ENCODE assay signal across 14 cellular contexts in genomic region chr13:110443633-110444225, GRCh38.
DNase-seq lines count a peak whose midpoint lies in the region; ATAC-seq, FAIRE-seq and TF ChIP-seq lines count a peak whose summit lies in the region.
"Had no signal": no experiment of that assay in that cellular context is flagged by ENCODE, and none has a peak within 500 bp of the region (broad histone marks: within the 10 kb centered on the region; RNA-seq: fewer than 3 reads in every experiment).

No MANE protein-coding gene starts in this region.

- H3K9me3 Mint-ChIP-seq in astrocyte (ENCODE audit: unreplicated experiment): no peaks in the 10 kb centered on the region
- H3K9me3 Mint-ChIP-seq in activated naive CD4-positive, alpha-beta T cell treated with anti-CD3 and anti-CD28 coated beads, Interleukin-2, amount 10 ng/mL, durations not matched to agents 7 days and 5 days: no peaks in the 10 kb centered on the region
- H3K9me3 Mint-ChIP-seq: activated naive CD4-positive, alpha-beta T cell treated with anti-CD3 and anti-CD28 coated beads, Interleukin-2, amount 50 U/mL, for 24 hours; memory B cell had no signal

- peak overlapping the region; percentile 49 for H3K9ac ChIP-seq in astrocyte (ENCODE audit: low read length)

- H4K20me1 ChIP-seq in astrocyte (ENCODE audit: insufficient read depth, low read length): peaks cover 14% of the 10 kb centered on the region

- H3K27me3 ChIP-seq in astrocyte (ENCODE audit: insufficient read depth, low read length): no peaks in the 10 kb centered on the region
- no peaks in the 10 kb centered on the region for H3K27me3 ChIP-seq in ovary
- H3K27me3 ChIP-seq: SJCRH30 had no signal

- H2AFZ ChIP-seq in astrocyte (ENCODE audit: low read depth, low read length): no peak overlapping the region

- no peaks in the 10 kb centered on the region for H3K79me2 ChIP-seq in astrocyte (ENCODE audit: insufficient read depth, low read length)

- H3K27me3 Mint-ChIP-seq in astrocyte (ENCODE audit: low read depth, unreplicated experiment): no peaks in the 10 kb centered on the region
- H3K27me3 Mint-ChIP-seq in activated naive CD4-positive, alpha-beta T cell treated with anti-CD3 and anti-CD28 coated beads, Interleukin-2, amount 10 ng/mL, durations not matched to agents 7 days and 5 days: peaks cover 77% of the 10 kb centered on the region

- peaks cover 55% of the 10 kb centered on the region for H3K4me1 ChIP-seq in astrocyte (ENCODE audit: insufficient read depth, low read length)
- peaks cover 4% of the 10 kb centered on the region for H3K4me1 ChIP-seq in ovary (ENCODE audit: insufficient read depth)
- H3K4me1 ChIP-seq: SJCRH30 had no signal

- H3K27ac ChIP-seq in astrocyte (ENCODE audit: low read depth, low read length): peak overlapping the region; percentile 53
- peak overlapping the region; percentile 0 to 42 for H3K27ac ChIP-seq in ovary
- H3K27ac ChIP-seq: SJCRH30 had no signal

- no peak for TF ChIP-seq EP300 in ovary (IDR thresholded peaks at IDR 0.05)

- H3K27ac Mint-ChIP-seq in astrocyte (ENCODE audit: unreplicated experiment): no peak overlapping the region
- H3K27ac Mint-ChIP-seq in activated naive CD4-positive, alpha-beta T cell treated with anti-CD3 and anti-CD28 coated beads, Interleukin-2, amount 10 ng/mL, durations not matched to agents 7 days and 5 days: no peak overlapping the region
- H3K27ac Mint-ChIP-seq: activated naive CD4-positive, alpha-beta T cell treated with anti-CD3 and anti-CD28 coated beads, Interleukin-2, amount 50 U/mL, for 24 hours; B cell; memory B cell had no signal

- no peak for DNase-seq in astrocyte (ENCODE audit: low read depth)
- peak in 2 of 5 donors; percentile 35 to 42 for DNase-seq in ovary
- DNase-seq in effector CD4-positive, alpha-beta T cell: no peak
- DNase-seq in anterior cingulate cortex (lab: John Stamatoyannopoulos, UW): no peak
- DNase-seq in activated effector memory CD4-positive, alpha-beta T cell treated with anti-CD3 and anti-CD28 coated beads, Interleukin-2, amount 50 U/mL, for 16 hours: no peak
- DNase-seq in activated naive CD4-positive, alpha-beta T cell treated with anti-CD3 and anti-CD28 coated beads, Interleukin-2, amount 10 ng/mL, durations not matched to agents 7 days and 5 days: no peak
- DNase-seq: NCI-H446, retina had no signal

- H3K36me3 Mint-ChIP-seq in astrocyte (ENCODE audit: low read depth, unreplicated experiment): peaks cover 48% of the 10 kb centered on the region
- no peaks in the 10 kb centered on the region for H3K36me3 Mint-ChIP-seq in activated naive CD4-positive, alpha-beta T cell treated with anti-CD3 and anti-CD28 coated beads, Interleukin-2, amount 10 ng/mL, durations not matched to agents 7 days and 5 days
- H3K36me3 Mint-ChIP-seq: activated naive CD4-positive, alpha-beta T cell treated with anti-CD3 and anti-CD28 coated beads, Interleukin-2, amount 50 U/mL, for 24 hours; memory B cell had no signal

- peaks cover 53% of the 10 kb centered on the region for H3K4me1 Mint-ChIP-seq in astrocyte (ENCODE audit: low read depth, unreplicated experiment)
- no peaks in the 10 kb centered on the region for H3K4me1 Mint-ChIP-seq in activated naive CD4-positive, alpha-beta T cell treated with anti-CD3 and anti-CD28 coated beads, Interleukin-2, amount 10 ng/mL, durations not matched to agents 7 days and 5 days
- H3K4me1 Mint-ChIP-seq: activated naive CD4-positive, alpha-beta T cell treated with anti-CD3 and anti-CD28 coated beads, Interleukin-2, amount 50 U/mL, for 24 hours had no signal

- CTCF ChIA-PET in activated naive CD4-positive, alpha-beta T cell treated with anti-CD3 and anti-CD28 coated beads, Interleukin-2, amount 10 ng/mL, durations not matched to agents 7 days and 5 days (lab: Charles Lee): interaction anchor here (1.1 to 1.9 kb wide), 2 partner anchors 13 to 223 kb away, joined by 4 to 7 read pairs; no protein-coding TSS in a partner anchor

- no peak overlapping the region for H3K4me3 Mint-ChIP-seq in astrocyte (ENCODE audit: unreplicated experiment)
- no peak overlapping the region for H3K4me3 Mint-ChIP-seq in activated naive CD4-positive, alpha-beta T cell treated with anti-CD3 and anti-CD28 coated beads, Interleukin-2, amount 10 ng/mL, durations not matched to agents 7 days and 5 days
- H3K4me3 Mint-ChIP-seq: activated naive CD4-positive, alpha-beta T cell treated with anti-CD3 and anti-CD28 coated beads, Interleukin-2, amount 50 U/mL, for 24 hours; B cell; memory B cell had no signal

- WGBS in ovary, 3 donors: 55 to 62% (median 57%) methylated on average over 12 of the region's 12 CpGs

- no peak for FAIRE-seq in astrocyte (lab: Jason Lieb, UNC)

- intact Hi-C loops in ovary (cut with DNase I): loop anchor here in 1 of 4 donors (2.0 kb wide), 1 partner anchor 221 kb away; no protein-coding TSS in a partner anchor

- H3K9me3 ChIP-seq in astrocyte (ENCODE audit: insufficient read depth, low read depth, low read length): no peaks in the 10 kb centered on the region
- H3K9me3 ChIP-seq in ovary: no peaks in the 10 kb centered on the region
- H3K9me3 ChIP-seq: SJCRH30 had no signal

- H3K4me3 ChIP-seq in astrocyte (ENCODE audit: insufficient read depth, low read depth, low read length) (no peak overlapping the region), ovary (no peak overlapping the region)
- H3K4me3 ChIP-seq: SJCRH30 had no signal

- TF ChIP-seq CTCF in astrocyte (IDR thresholded peaks at IDR 0.05; ENCODE audit: insufficient read depth, low read depth, low read length) (no peak), ovary (IDR thresholded peaks at IDR 0.05) (no peak)

- TF ChIP-seq POLR2A in ovary (IDR thresholded peaks at IDR 0.05): no peak

- peak; percentile 20 for ATAC-seq in GM18502 (IDR thresholded peaks at IDR 0.05; ENCODE audit: poor library complexity, unreplicated experiment)
- ATAC-seq in HG02588 (IDR thresholded peaks at IDR 0.05; ENCODE audit: unreplicated experiment): peak; percentile 39

- H3K36me3 ChIP-seq in astrocyte (ENCODE audit: insufficient read depth, low read length) (peaks cover 46% of the 10 kb centered on the region), ovary (no peaks in the 10 kb centered on the region)

- peak overlapping the region; percentile 39 for H3K4me2 ChIP-seq in astrocyte (ENCODE audit: low read length)
